11 cellular contexts compared by ENCODE assay signal in genomic region chr9:97907051-97907450, GRCh38. TPM values are rescaled to one million over a fixed set of nuclear protein-coding genes. Genes with fewer than 3 reads are reported as not detected.
DNase-seq lines count a peak whose midpoint lies in the region; ATAC-seq and TF ChIP-seq lines count a peak whose summit lies in the region.
"Had no signal": no experiment of that assay in that cellular context is flagged by ENCODE, and none has a peak within 500 bp of the region (broad histone marks: within the 10 kb centered on the region; RNA-seq: fewer than 3 reads in every experiment).

No MANE protein-coding gene starts in this region.

- TF ChIP-seq CTCF in HFFc6 (IDR thresholded peaks at IDR 0.05) = no peak

- H3K9ac ChIP-seq in BLaER1 treated with 17β-estradiol and CSF1 and Interleukin-3, amounts not matched to agents 10 nM and 100 nM = peak overlapping the region in 9 of 11 experiments; percentile 9 to 69 (median 43); a peak in 12 of 22 replicates

- H3K4me3 ChIP-seq in BLaER1 treated with 17β-estradiol and CSF1 and Interleukin-3, amounts not matched to agents 10 nM and 100 nM = peak overlapping the region in 6 of 10 experiments; percentile 2 to 27 (median 14); a peak in 3 of 20 replicates

- no peaks in the 10 kb centered on the region for H3K9me3 ChIP-seq in BLaER1 treated with 17β-estradiol and CSF1 and Interleukin-3, amounts not matched to agents 10 nM and 100 nM (replicated peaks in 1 of 11)

- H3K4me2 ChIP-seq in BLaER1 treated with 17β-estradiol and CSF1 and Interleukin-3, amounts not matched to agents 10 nM and 100 nM = peak overlapping the region; percentile 63 to 92 (median 75)

- peak overlapping the region; percentile 98 for H3K27ac Mint-ChIP-seq in activated CD8-positive, alpha-beta T cell treated with anti-CD3 and anti-CD28 coated beads, Interleukin-2, amount 10 ng/mL, durations not matched to agents 7 days and 5 days
- H3K27ac Mint-ChIP-seq in memory B cell (peak overlapping the region; percentile 65), HFFc6 (no peak overlapping the region)

- peaks cover 0 to 46% (median 21%) of the 10 kb centered on the region in 11 experiments; a peak in 11 of 22 replicates for H4K20me1 ChIP-seq in BLaER1 treated with 17β-estradiol and CSF1 and Interleukin-3, amounts not matched to agents 10 nM and 100 nM

- H3K27me3 ChIP-seq in BLaER1 treated with 17β-estradiol and CSF1 and Interleukin-3, amounts not matched to agents 10 nM and 100 nM = no peaks in the 10 kb centered on the region

- no peaks in the 10 kb centered on the region for H3K27me3 Mint-ChIP-seq in activated CD8-positive, alpha-beta T cell treated with anti-CD3 and anti-CD28 coated beads, Interleukin-2, amount 10 ng/mL, durations not matched to agents 7 days and 5 days (ENCODE audit: low read depth)
- no peaks in the 10 kb centered on the region for H3K27me3 Mint-ChIP-seq in memory B cell
- H3K27me3 Mint-ChIP-seq in HFFc6 (ENCODE audit: insufficient read depth) = no peaks in the 10 kb centered on the region

- H3K27ac ChIP-seq in BLaER1 treated with 17β-estradiol and CSF1 and Interleukin-3, amounts not matched to agents 10 nM and 100 nM = peak overlapping the region in 10 of 11 experiments; percentile 50 to 83 (median 68); a peak in 19 of 22 replicates

- peaks cover 54% of the 10 kb centered on the region for H3K36me3 Mint-ChIP-seq in activated CD8-positive, alpha-beta T cell treated with anti-CD3 and anti-CD28 coated beads, Interleukin-2, amount 10 ng/mL, durations not matched to agents 7 days and 5 days (ENCODE audit: low read depth)
- H3K36me3 Mint-ChIP-seq in memory B cell = peaks cover 19% of the 10 kb centered on the region
- peaks cover 12% of the 10 kb centered on the region; the same call in 1 of the 2 replicates for H3K36me3 Mint-ChIP-seq in HFFc6 (ENCODE audit: low read depth)

- peak; percentile 17 for ATAC-seq in activated CD8-positive, alpha-beta T cell treated with anti-CD3 and anti-CD28 coated beads, Interleukin-2, amount 10 ng/mL, durations not matched to agents 7 days and 5 days
- ATAC-seq in memory B cell (ENCODE audit: low read depth) (peak; percentile 45), HG02798 (IDR thresholded peaks at IDR 0.05; ENCODE audit: poor library complexity, unreplicated experiment) (no peak)

- H3K36me3 ChIP-seq in BLaER1 treated with 17β-estradiol and CSF1 and Interleukin-3, amounts not matched to agents 10 nM and 100 nM = peaks cover 36 to 68% (median 57%) of the 10 kb centered on the region in 11 experiments

- peaks cover 63% of the 10 kb centered on the region for H3K4me1 Mint-ChIP-seq in activated CD8-positive, alpha-beta T cell treated with anti-CD3 and anti-CD28 coated beads, Interleukin-2, amount 10 ng/mL, durations not matched to agents 7 days and 5 days (ENCODE audit: low read depth)
- H3K4me1 Mint-ChIP-seq in memory B cell (peaks cover 23% of the 10 kb centered on the region), HFFc6 (ENCODE audit: low read depth) (peaks cover 23% of the 10 kb centered on the region)

- peak overlapping the region; percentile 72 for H3K4me3 Mint-ChIP-seq in activated CD8-positive, alpha-beta T cell treated with anti-CD3 and anti-CD28 coated beads, Interleukin-2, amount 10 ng/mL, durations not matched to agents 7 days and 5 days
- no peak overlapping the region for H3K4me3 Mint-ChIP-seq in memory B cell
- no peak overlapping the region for H3K4me3 Mint-ChIP-seq in HFFc6

- H3K4me1 ChIP-seq in BLaER1 treated with 17β-estradiol and CSF1 and Interleukin-3, amounts not matched to agents 10 nM and 100 nM = peaks cover 34 to 58% (median 49%) of the 10 kb centered on the region in 10 experiments

- POLR2A ChIA-PET in activated CD8-positive, alpha-beta T cell treated with anti-CD3 and anti-CD28 coated beads, Interleukin-2, amount 10 ng/mL, durations not matched to agents 7 days and 5 days (lab: Charles Lee) = interaction anchor here (0.6 to 3.7 kb wide), 4 partner anchors 11 to 1545 kb away, joined by 3 to 76 read pairs (median 6); partner anchors contain the start of genes TRIM14 and TRMO

- no peaks in the 10 kb centered on the region for H3K9me3 Mint-ChIP-seq in activated CD8-positive, alpha-beta T cell treated with anti-CD3 and anti-CD28 coated beads, Interleukin-2, amount 10 ng/mL, durations not matched to agents 7 days and 5 days (ENCODE audit: insufficient read depth)
- H3K9me3 Mint-ChIP-seq in memory B cell (no peaks in the 10 kb centered on the region), HFFc6 (no peaks in the 10 kb centered on the region)

- CTCF ChIA-PET in activated CD8-positive, alpha-beta T cell treated with anti-CD3 and anti-CD28 coated beads, Interleukin-2, amount 10 ng/mL, durations not matched to agents 7 days and 5 days (lab: Charles Lee) = interaction anchor here (1.4 to 11.0 kb wide), 5 partner anchors 9 to 195 kb away, joined by 3 to 222 read pairs (median 7); partner anchors contain the start of gene TRMO

- DNase-seq in GF-D8 (lab: John Stamatoyannopoulos, UW) (peak; percentile 89), memory B cell (ENCODE audit: low spot score in 2 of 2) (no peak), NCI-H345 treated with DMSO at 0.1 percent for 48 hours (lab: John Stamatoyannopoulos, UW; ENCODE audit: unreplicated experiment) (no peak), HFFc6 (no peak)
- DNase-seq in activated CD8-positive, alpha-beta T cell treated with anti-CD3 and anti-CD28 coated beads, Interleukin-2, amount 10 ng/mL, durations not matched to agents 7 days and 5 days = peak; percentile 43
- no peak for DNase-seq in stimulated activated CD4-positive, alpha-beta T cell treated with anti-CD3 and anti-CD28 coated beads, Interleukin-15, amount 100 ng/mL, for 24 hours
- DNase-seq: NCI-H187; stimulated activated CD4-positive, alpha-beta T cell treated with anti-CD3 and anti-CD28 coated beads, Interleukin-12 subunit alpha, Interleukin-12 subunit beta, amount 100 ng/mL, for 4 hours had no signal

RNA-seq across cellular contexts. Expression of gene TRMO, which starts 15.2 kb away (rescaled TPM):
- 10 to 100 TPM; 18.7 to 19.2 TPM for total RNA-seq in activated CD8-positive, alpha-beta T cell treated with anti-CD3 and anti-CD28 coated beads, Interleukin-2, amount 10 ng/mL, durations not matched to agents 7 days and 5 days
- total RNA-seq in HFFc6 (2021; fragmentation: NEBNext Ultra II Directional; extraction: Animal tissue kit (Norgen Biotek cat#: 25700)) = 10 to 100 TPM in 2 of 6 experiments, 1 to 10 TPM in 4; 8.4 to 10.9 (median 9.6) TPM

RNA-seq across cellular contexts. Expression of gene HEMGN, which starts 30.9 kb away (rescaled TPM):
- 1 to 10 TPM; 1.2 to 1.6 TPM for total RNA-seq in activated CD8-positive, alpha-beta T cell treated with anti-CD3 and anti-CD28 coated beads, Interleukin-2, amount 10 ng/mL, durations not matched to agents 7 days and 5 days
- total RNA-seq in HFFc6 (2021; fragmentation: NEBNext Ultra II Directional; extraction: Animal tissue kit (Norgen Biotek cat#: 25700)) = not detected
- total RNA-seq: chondrocyte had no signal

RNA-seq across cellular contexts. Expression of gene FOXE1, which starts 54.0 kb away (rescaled TPM):
- total RNA-seq in activated CD8-positive, alpha-beta T cell treated with anti-CD3 and anti-CD28 coated beads, Interleukin-2, amount 10 ng/mL, durations not matched to agents 7 days and 5 days = under 1 TPM in 1 of 2 experiments, not detected in 1; 0.08 TPM
- 100 to 1,000 TPM in 4 of 6 experiments, 10 to 100 TPM in 2; 51.0 to 173 (median 158) TPM for total RNA-seq in HFFc6 (2021; fragmentation: NEBNext Ultra II Directional; extraction: Animal tissue kit (Norgen Biotek cat#: 25700))
- total RNA-seq: chondrocyte had no signal

Comparison
In these comparisons a context has a peak if more than half of its experiments do, and no peak if none do; other contexts are left out.
1. DNase-seq: peak in GF-D8 (single experiment) and activated CD8-positive, alpha-beta T cell treated with anti-CD3 and anti-CD28 coated beads, Interleukin-2, amount 10 ng/mL, durations not matched to agents 7 days and 5 days (single experiment); none in memory B cell (0 of 2), NCI-H345 treated with DMSO at 0.1 percent for 48 hours (single experiment), HFFc6 (single experiment) and stimulated activated CD4-positive, alpha-beta T cell treated with anti-CD3 and anti-CD28 coated beads, Interleukin-15, amount 100 ng/mL, for 24 hours (single experiment).
2. RNA of gene FOXE1, which starts 54.0 kb away (total RNA-seq): 51.0 to 173 TPM in HFFc6; 0.08 TPM in activated CD8-positive, alpha-beta T cell treated with anti-CD3 and anti-CD28 coated beads, Interleukin-2, amount 10 ng/mL, durations not matched to agents 7 days and 5 days; every median in the first group is over 10 times any median in the second.